ENCODE assay signal across 8 cellular contexts in genomic region chr1:20507564-20508410, GRCh38. TPM values are rescaled to one million over a fixed set of nuclear protein-coding genes. Genes with fewer than 3 reads are reported as not detected.
A peak's percentile ranks its signal among the peaks of the same experiment; 100 is the strongest.
DNase-seq lines count a peak whose midpoint lies in the region; ATAC-seq and TF ChIP-seq lines count a peak whose summit lies in the region.

Gene MUL1, minus strand, starts transcription at chr1:20508151. Its CDS starts 127 bp downstream, at chr1:20508024.

- H3K27me3 ChIP-seq in mononuclear cell (ENCODE audit: insufficient read depth, low read length), result peaks cover 5% of the 10 kb centered on the region

- H3K27ac Mint-ChIP-seq in Calu3 (ENCODE audit: unreplicated experiment), result peak within 1 kb of the TSS; percentile 95

- no peak for TF ChIP-seq EP300 in Ishikawa (IDR thresholded peaks at IDR 0.05; ENCODE audit: borderline replicate concordance)

- peaks cover 19% of the 10 kb centered on the region for H3K36me3 Mint-ChIP-seq in Calu3 (ENCODE audit: insufficient read depth, unreplicated experiment)

- DNase-seq in Calu3 (peak; percentile 93), OCI-M2 (lab: John Stamatoyannopoulos, UW; ENCODE audit: unreplicated experiment) (peak; percentile 34), activated T-cell treated with anti-CD3 and anti-CD28 coated beads for 4 hours (peak; percentile 95), epithelial cell of esophagus (ENCODE audit: low read depth) (peak; percentile 92)
- peak; percentile 89 to 96 for DNase-seq in stimulated activated CD8-positive, alpha-beta memory T cell treated with anti-CD3 and anti-CD28 coated beads, Interleukin-2, amount 100 ng/mL, for 48 hours (ENCODE audit: low read depth in 2 of 2)

- TF ChIP-seq RAD21 in Ishikawa (IDR thresholded peaks at IDR 0.05; ENCODE audit: low read depth), result no peak

- H3K9me3 ChIP-seq in mononuclear cell (ENCODE audit: low read depth, low read length), result no peaks in the 10 kb centered on the region

- intact Hi-C loops in Calu3 (cut with micrococcal nuclease; ENCODE audit: unreplicated experiment), result no loop called here

- ATAC-seq in GM21528 (IDR thresholded peaks at IDR 0.05; ENCODE audit: low FRiP score, unreplicated experiment), result peak; percentile 84

- peak within 1 kb of the TSS; percentile 95 for H3K4me3 ChIP-seq in epithelial cell of esophagus (ENCODE audit: low read length)
- peak within 1 kb of the TSS; percentile 96 for H3K4me3 ChIP-seq in mononuclear cell (ENCODE audit: low read length)

- CTCF ChIA-PET in Calu3 (lab: Charles Lee), result interaction anchor here (0.6 kb wide), 1 partner anchor 74 kb away, joined by 3 read pairs; no protein-coding TSS in a partner anchor

- TF ChIP-seq CTCF in Calu3 (IDR thresholded peaks at IDR 0.05; ENCODE audit: unreplicated experiment) (no peak), epithelial cell of esophagus (IDR thresholded peaks at IDR 0.05; ENCODE audit: insufficient read depth, low read depth, low read length, missing control alignments) (no peak)

- no peaks in the 10 kb centered on the region for H3K27me3 Mint-ChIP-seq in Calu3 (ENCODE audit: unreplicated experiment)

- TSS peak; percentile 66 for BruUV-seq in Calu3 (replicated peaks; lab: Mats Ljungman, UMichigan)

- peaks cover 30% of the 10 kb centered on the region for H3K4me1 ChIP-seq in mononuclear cell (ENCODE audit: insufficient read depth, low read length)

- peak within 1 kb of the TSS; percentile 75 for H3K4me3 Mint-ChIP-seq in Calu3 (ENCODE audit: low read depth, unreplicated experiment)

- no peaks in the 10 kb centered on the region for H3K9me3 Mint-ChIP-seq in Calu3 (ENCODE audit: low read depth, unreplicated experiment)

- H3K4me1 Mint-ChIP-seq in Calu3 (ENCODE audit: low read depth, unreplicated experiment), result no peaks in the 10 kb centered on the region

TF ChIP-seq in Ishikawa, 13 proteins besides CTCF, POLR2A, EP300 and RAD21:
- peak; percentile 52; the same call in 1 of the 2 replicates for TF ChIP-seq MAX (IDR thresholded peaks at IDR 0.05)
- TF ChIP-seq, protein P1, sequence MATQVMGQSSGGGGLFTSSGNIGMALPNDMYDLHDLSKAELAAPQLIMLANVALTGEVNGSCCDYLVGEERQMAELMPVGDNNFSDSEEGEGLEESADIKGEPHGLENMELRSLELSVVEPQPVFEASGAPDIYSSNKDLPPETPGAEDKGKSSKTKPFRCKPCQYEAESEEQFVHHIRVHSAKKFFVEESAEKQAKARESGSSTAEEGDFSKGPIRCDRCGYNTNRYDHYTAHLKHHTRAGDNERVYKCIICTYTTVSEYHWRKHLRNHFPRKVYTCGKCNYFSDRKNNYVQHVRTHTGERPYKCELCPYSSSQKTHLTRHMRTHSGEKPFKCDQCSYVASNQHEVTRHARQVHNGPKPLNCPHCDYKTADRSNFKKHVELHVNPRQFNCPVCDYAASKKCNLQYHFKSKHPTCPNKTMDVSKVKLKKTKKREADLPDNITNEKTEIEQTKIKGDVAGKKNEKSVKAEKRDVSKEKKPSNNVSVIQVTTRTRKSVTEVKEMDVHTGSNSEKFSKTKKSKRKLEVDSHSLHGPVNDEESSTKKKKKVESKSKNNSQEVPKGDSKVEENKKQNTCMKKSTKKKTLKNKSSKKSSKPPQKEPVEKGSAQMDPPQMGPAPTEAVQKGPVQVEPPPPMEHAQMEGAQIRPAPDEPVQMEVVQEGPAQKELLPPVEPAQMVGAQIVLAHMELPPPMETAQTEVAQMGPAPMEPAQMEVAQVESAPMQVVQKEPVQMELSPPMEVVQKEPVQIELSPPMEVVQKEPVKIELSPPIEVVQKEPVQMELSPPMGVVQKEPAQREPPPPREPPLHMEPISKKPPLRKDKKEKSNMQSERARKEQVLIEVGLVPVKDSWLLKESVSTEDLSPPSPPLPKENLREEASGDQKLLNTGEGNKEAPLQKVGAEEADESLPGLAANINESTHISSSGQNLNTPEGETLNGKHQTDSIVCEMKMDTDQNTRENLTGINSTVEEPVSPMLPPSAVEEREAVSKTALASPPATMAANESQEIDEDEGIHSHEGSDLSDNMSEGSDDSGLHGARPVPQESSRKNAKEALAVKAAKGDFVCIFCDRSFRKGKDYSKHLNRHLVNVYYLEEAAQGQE (IDR thresholded peaks at IDR 0.05; ENCODE audit: low read depth), result peak; percentile 61
- no peak for TF ChIP-seq FOXM1 (IDR thresholded peaks at IDR 0.05; ENCODE audit: borderline replicate concordance, low read depth)
- TF ChIP-seq EGR1 (IDR thresholded peaks at IDR 0.05), result no peak
- TF ChIP-seq CEBPB (IDR thresholded peaks at IDR 0.05), result no peak
- TF ChIP-seq USF1 (IDR thresholded peaks at IDR 0.05), result peak; percentile 36; the same call in 1 of the 2 replicates
- TF ChIP-seq TAF1 (IDR thresholded peaks at IDR 0.05; ENCODE audit: low read depth), result peak; percentile 66
- TF ChIP-seq TCF12 (IDR thresholded peaks at IDR 0.05; ENCODE audit: low read depth), result peak; percentile 54; the same call in 1 of the 2 replicates
- TF ChIP-seq NFIC (IDR thresholded peaks at IDR 0.05), result no peak
- TF ChIP-seq ZBTB7A (IDR thresholded peaks at IDR 0.05; ENCODE audit: low read depth), result no peak
- peak; percentile 6; the same call in 1 of the 2 replicates for TF ChIP-seq TEAD4 (IDR thresholded peaks at IDR 0.05)
- TF ChIP-seq CREB1 (IDR thresholded peaks at IDR 0.05; ENCODE audit: low read depth), result peak; percentile 96
- no peak for TF ChIP-seq YY1 (IDR thresholded peaks at IDR 0.05; ENCODE audit: low read depth)

RNA-seq across cellular contexts. Expression of gene MUL1, which starts in this region (rescaled TPM):
- total RNA-seq in Calu3 (2022) (21.9 and 24.3 TPM in 2 replicates), mononuclear cell (29.0 TPM)

Comparison
In these comparisons a context has a peak if more than half of its experiments do, and no peak if none do; other contexts are left out.
1. Peak in every context shown above with its lines: DNase-seq, ATAC-seq and H3K4me3 ChIP-seq.
2. DNase-seq: peak in every context shown above with its lines; median percentile 95 in activated T-cell treated with anti-CD3 and anti-CD28 coated beads for 4 hours; 93 in Calu3; 92 in stimulated activated CD8-positive, alpha-beta memory T cell treated with anti-CD3 and anti-CD28 coated beads, Interleukin-2, amount 100 ng/mL, for 48 hours; 92 in epithelial cell of esophagus; 34 in OCI-M2.